Comparison of ENCODE assay signal across 12 cellular contexts in genomic region chr15:60563539-60564404, GRCh38.
DNase-seq lines count a peak whose midpoint lies in the region; ATAC-seq and TF ChIP-seq lines count a peak whose summit lies in the region.
"Had no signal": no experiment of that assay in that cellular context is flagged by ENCODE, and none has a peak within 500 bp of the region (broad histone marks: within the 10 kb centered on the region; RNA-seq: fewer than 3 reads in every experiment).

No MANE protein-coding gene starts in this region.

- H3K79me2 ChIP-seq in PC-9 (ENCODE audit: low read depth): no peaks in the 10 kb centered on the region

- H3K9me3 Mint-ChIP-seq in activated T-helper 17 cell treated with anti-CD3 and anti-CD28 coated beads, Interleukin-2, amount 50 U/mL, for 72 hours: no peaks in the 10 kb centered on the region

- POLR2A ChIA-PET in PC-9 (lab: Charles Lee; ENCODE audit: unreplicated experiment): no interaction called here

- H3K4me2 ChIP-seq in PC-9: no peak overlapping the region

- intact Hi-C loops in PC-9 (cut with micrococcal nuclease; ENCODE audit: unreplicated experiment): no loop called here

- DNase-seq in DMS79 treated with DMSO at 0.1 percent for 48 hours (lab: John Stamatoyannopoulos, UW): peak; percentile 59
- no peak for DNase-seq in NCI-H446 (lab: John Stamatoyannopoulos, UW)
- DNase-seq in cerebellum (ENCODE audit: low spot score): no peak
- no peak for DNase-seq in NCI-H1930 (lab: John Stamatoyannopoulos, UW)
- no peak for DNase-seq in PC-9
- DNase-seq: activated naive CD4-positive, alpha-beta T cell; GM23248; MG63 had no signal

- no peaks in the 10 kb centered on the region for H4K20me1 ChIP-seq in PC-9 (ENCODE audit: insufficient read depth)

- peak overlapping the region; percentile 67 for H3K4me3 Mint-ChIP-seq in activated T-helper 17 cell treated with anti-CD3 and anti-CD28 coated beads, Interleukin-2, amount 50 U/mL, for 72 hours

- H3K27ac ChIP-seq in PC-9: no peak overlapping the region
- H3K27ac ChIP-seq: GM23248 had no signal

- no peak for TF ChIP-seq CTCF in PC-9 (conservative IDR thresholded peaks at IDR 0.05)

- no peak overlapping the region for H2AFZ ChIP-seq in PC-9
- H2AFZ ChIP-seq: GM23248 had no signal

- H3K4me1 ChIP-seq in PC-9 (replicated peaks; ENCODE audit: insufficient read depth): no peaks in the 10 kb centered on the region

- H3K36me3 ChIP-seq in PC-9 (ENCODE audit: low read depth): no peaks in the 10 kb centered on the region
- H3K36me3 ChIP-seq: MG63 had no signal

- H3K9me2 ChIP-seq in PC-9 (ENCODE audit: insufficient read depth): no peaks in the 10 kb centered on the region

- BruUV-seq in PC-9 (replicated peaks; lab: Mats Ljungman, UMichigan): no TSS peak

- ATAC-seq in GM19043 (IDR thresholded peaks at IDR 0.05; ENCODE audit: low read depth, unreplicated experiment) (peak; percentile 41), HG02938 (IDR thresholded peaks at IDR 0.05; ENCODE audit: unreplicated experiment) (peak; percentile 51)
- peak; percentile 71 for ATAC-seq in activated T-helper 17 cell treated with anti-CD3 and anti-CD28 coated beads, Interleukin-2, amount 50 U/mL, for 72 hours (replicated peaks)

- peaks cover 61% of the 10 kb centered on the region for H3K4me1 Mint-ChIP-seq in activated T-helper 17 cell treated with anti-CD3 and anti-CD28 coated beads, Interleukin-2, amount 50 U/mL, for 72 hours

- H3K27ac Mint-ChIP-seq in activated T-helper 17 cell treated with anti-CD3 and anti-CD28 coated beads, Interleukin-2, amount 50 U/mL, for 72 hours: peak overlapping the region; percentile 85

- peaks cover 87% of the 10 kb centered on the region for H3K36me3 Mint-ChIP-seq in activated T-helper 17 cell treated with anti-CD3 and anti-CD28 coated beads, Interleukin-2, amount 50 U/mL, for 72 hours (ENCODE audit: low read depth)

- H3K4me3 ChIP-seq in PC-9: no peak overlapping the region
- H3K4me3 ChIP-seq: GM23248, MG63, skin epidermis had no signal

- no peaks in the 10 kb centered on the region for H3K9me3 ChIP-seq in PC-9 (ENCODE audit: insufficient read depth, low read depth)
- H3K9me3 ChIP-seq: MG63 had no signal

- no peaks in the 10 kb centered on the region for H3F3A ChIP-seq in PC-9 (ENCODE audit: insufficient read depth, low read depth)

- CTCF ChIA-PET in PC-9 (lab: Charles Lee): no interaction called here

- no peaks in the 10 kb centered on the region for H3K27me3 ChIP-seq in PC-9 (ENCODE audit: insufficient read depth, low read depth)
- H3K27me3 ChIP-seq: MG63 had no signal

- no peaks in the 10 kb centered on the region for H3K27me3 Mint-ChIP-seq in activated T-helper 17 cell treated with anti-CD3 and anti-CD28 coated beads, Interleukin-2, amount 50 U/mL, for 72 hours
